Comparison of ENCODE assay signal across 9 cellular contexts in genomic region chr1:159900086-159900680, GRCh38. TPM values are rescaled to one million over a fixed set of nuclear protein-coding genes. Genes with fewer than 3 reads are reported as not detected.
A peak's percentile ranks its signal among the peaks of the same experiment; 100 is the strongest.
DNase-seq lines count a peak whose midpoint lies in the region; ATAC-seq, FAIRE-seq and TF ChIP-seq lines count a peak whose summit lies in the region.
"Had no signal": no experiment of that assay in that cellular context is flagged by ENCODE, and none has a peak within 500 bp of the region (broad histone marks: within the 10 kb centered on the region; RNA-seq: fewer than 3 reads in every experiment).

A gene with protein sequence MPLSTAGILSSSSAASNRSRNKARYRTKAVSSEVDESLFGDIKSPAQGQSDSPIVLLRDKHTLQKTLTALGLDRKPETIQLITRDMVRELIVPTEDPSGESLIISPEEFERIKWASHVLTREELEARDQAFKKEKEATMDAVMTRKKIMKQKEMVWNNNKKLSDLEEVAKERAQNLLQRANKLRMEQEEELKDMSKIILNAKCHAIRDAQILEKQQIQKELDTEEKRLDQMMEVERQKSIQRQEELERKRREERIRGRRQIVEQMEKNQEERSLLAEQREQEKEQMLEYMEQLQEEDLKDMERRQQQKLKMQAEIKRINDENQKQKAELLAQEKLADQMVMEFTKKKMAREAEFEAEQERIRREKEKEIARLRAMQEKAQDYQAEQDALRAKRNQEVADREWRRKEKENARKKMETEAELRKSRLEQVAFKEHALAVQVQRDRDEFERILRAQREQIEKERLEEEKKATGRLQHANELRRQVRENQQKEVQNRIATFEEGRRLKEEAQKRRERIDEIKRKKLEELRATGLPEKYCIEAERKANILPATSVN (minus strand): TSS chr1:159900165. CDS start chr1:159900098, 67 bp downstream.

- H3K9me3 ChIP-seq in endothelial cell of umbilical vein (replicated peaks; ENCODE audit: control insufficient read depth, insufficient read depth, low read length), result no peaks in the 10 kb centered on the region

- no peak for TF ChIP-seq POLR2A in endothelial cell of umbilical vein (IDR thresholded peaks at IDR 0.05; ENCODE audit: low read depth, low read length)

- no peak within 1 kb of the TSS for H2AFZ ChIP-seq in endothelial cell of umbilical vein (ENCODE audit: low read depth, low read length)

- H3K4me3 ChIP-seq in endothelial cell of umbilical vein (replicated peaks in 1 of 3; ENCODE audit: insufficient read depth in 1 of 3, low read depth in 1 of 3, low read length in 3 of 3), result no peak within 1 kb of the TSS
- H3K4me3 ChIP-seq: SK-N-MC had no signal

- H3K9ac ChIP-seq in endothelial cell of umbilical vein (replicated peaks; ENCODE audit: extremely low read depth, insufficient read depth, low read length), result no peak within 1 kb of the TSS

- H3K79me2 ChIP-seq in endothelial cell of umbilical vein (ENCODE audit: control insufficient read depth, insufficient read depth, low read length), result no peaks in the 10 kb centered on the region

- no peaks in the 10 kb centered on the region for H3K9me1 ChIP-seq in endothelial cell of umbilical vein (replicated peaks; ENCODE audit: control insufficient read depth, extremely low read depth, insufficient read depth, low read length)

- H3K27ac ChIP-seq in endothelial cell of umbilical vein (ENCODE audit: insufficient read depth, low read depth, low read length), result peak within 1 kb of the TSS; percentile 35
- H3K27ac ChIP-seq: SK-N-MC had no signal

- H3K36me3 ChIP-seq in endothelial cell of umbilical vein (ENCODE audit: control insufficient read depth in 2 of 2, extremely low read depth in 1 of 2, insufficient read depth in 2 of 2, low read length in 2 of 2), result no peaks in the 10 kb centered on the region

- no peaks in the 10 kb centered on the region for H4K20me1 ChIP-seq in endothelial cell of umbilical vein (replicated peaks; ENCODE audit: control insufficient read depth, extremely low read depth, insufficient read depth, low read length)

- BruUV-seq in endothelial cell of umbilical vein (replicated peaks; lab: Mats Ljungman, UMichigan), result no TSS peak

- no peak for ATAC-seq in HG02642 (IDR thresholded peaks at IDR 0.05; ENCODE audit: poor library complexity, unreplicated experiment)

- POLR2A ChIA-PET in endothelial cell of umbilical vein (lab: Charles Lee), result no interaction called here

- no peaks in the 10 kb centered on the region for H3K27me3 ChIP-seq in endothelial cell of umbilical vein (ENCODE audit: control insufficient read depth in 2 of 2, insufficient read depth in 2 of 2, low read length in 2 of 2)

- peak; percentile 75 for FAIRE-seq in endothelial cell of umbilical vein (lab: Jason Lieb, UNC)

- DNase-seq in NCI-H2107 (lab: John Stamatoyannopoulos, UW) (peak; percentile 21), NCI-H2107 treated with DMSO at 0.1 percent for 48 hours (lab: John Stamatoyannopoulos, UW; ENCODE audit: unreplicated experiment) (no peak), NCI-H526 treated with DMSO at 0.1 percent for 48 hours (lab: John Stamatoyannopoulos, UW) (peak; percentile 93), endothelial cell of umbilical vein (ENCODE audit: low read depth, low spot score) (peak; percentile 76), mucosa of gallbladder (ENCODE audit: low spot score) (peak; percentile 87), middle frontal gyrus (ENCODE audit: extremely low spot score, low spot score) (no peak)
- DNase-seq in activated CD8-positive, alpha-beta memory T cell treated with anti-CD3 and anti-CD28 coated beads, Interleukin-2, amount 50 U/mL, for 4 hours, result no peak

- dilution Hi-C loops in endothelial cell of umbilical vein (cut with MboI; ENCODE audit: extremely low pct_ligation_motif_present, low sequenced_read_pairs), result no loop called here

- TF ChIP-seq CTCF in endothelial cell of umbilical vein (IDR thresholded peaks at IDR 0.05; ENCODE audit: extremely low read depth in 1 of 2, insufficient read depth in 1 of 2, low read depth in 1 of 2, low read length in 2 of 2), result no peak

- intact Hi-C loops in endothelial cell of umbilical vein (cut with micrococcal nuclease), result no loop called here

- CTCF ChIA-PET in endothelial cell of umbilical vein (lab: Charles Lee), result interaction anchor here (1.0 to 1.7 kb wide), 7 partner anchors 9 to 108 kb away, joined by 3 to 8 read pairs (median 4); partner anchors contain the start of gene IGSF9

- no peaks in the 10 kb centered on the region for H3K4me1 ChIP-seq in endothelial cell of umbilical vein (ENCODE audit: control insufficient read depth, extremely low read depth, insufficient read depth, low read length)

- no peak within 1 kb of the TSS for H3K4me2 ChIP-seq in endothelial cell of umbilical vein (ENCODE audit: insufficient read depth, low read length)

TF ChIP-seq in endothelial cell of umbilical vein, 7 proteins besides CTCF, POLR2A, EP300 and RAD21:
- no peak for TF ChIP-seq GATA2 (IDR thresholded peaks at IDR 0.05; ENCODE audit: insufficient read depth, insufficient read length, low read depth, low read length)
- no peak for TF ChIP-seq JUN (IDR thresholded peaks at IDR 0.05; ENCODE audit: borderline replicate concordance, insufficient read depth, insufficient read length, low read depth)
- no peak for TF ChIP-seq FOS (IDR thresholded peaks at IDR 0.05; ENCODE audit: borderline replicate concordance, insufficient read depth, low read length)
- TF ChIP-seq EZH2 (IDR thresholded peaks at IDR 0.05; ENCODE audit: borderline replicate concordance, low read depth, low read length, severe bottlenecking), result no peak
- TF ChIP-seq, protein P1, sequence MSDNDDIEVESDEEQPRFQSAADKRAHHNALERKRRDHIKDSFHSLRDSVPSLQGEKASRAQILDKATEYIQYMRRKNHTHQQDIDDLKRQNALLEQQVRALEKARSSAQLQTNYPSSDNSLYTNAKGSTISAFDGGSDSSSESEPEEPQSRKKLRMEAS (IDR thresholded peaks at IDR 0.05; ENCODE audit: insufficient read depth, insufficient read length), result no peak
- TF ChIP-seq MYC (IDR thresholded peaks at IDR 0.05; ENCODE audit: low read depth, low read length), result no peak
- no peak for TF ChIP-seq POLR2AphosphoS5 (IDR thresholded peaks at IDR 0.05; ENCODE audit: insufficient read depth, low read depth, low read length)

RNA-seq across cellular contexts. Expression of the gene that starts here (rescaled TPM):
- total RNA-seq in endothelial cell of umbilical vein (2.1 and 2.5 TPM in 2 replicates), mucosa of gallbladder (0.37 TPM)
- polyA plus RNA-seq in endothelial cell of umbilical vein, result 0.13 and 0.25 TPM in 2 replicates
- 0.69 and 0.97 TPM in 2 replicates for polyA plus RNA-seq in endothelial cell of umbilical vein (2011; cell fraction: cytosol; rRNA removed)
- 2.2 and 2.7 TPM in 2 replicates for polyA plus RNA-seq in endothelial cell of umbilical vein (2011; cell fraction: nucleus; rRNA removed)
- 0.71 and 1.0 TPM in 2 replicates for polyA plus RNA-seq in endothelial cell of umbilical vein (2012)
- polyA minus RNA-seq in endothelial cell of umbilical vein, result 0.79 TPM in 1 of 2 replicates, not detected in the other
- polyA minus RNA-seq in endothelial cell of umbilical vein (2011; cell fraction: cytosol; rRNA and poly(A)+ RNA removed), result not detected
- 0.91 and 2.2 TPM in 2 replicates for polyA minus RNA-seq in endothelial cell of umbilical vein (2011; cell fraction: nucleus; rRNA and poly(A)+ RNA removed)

Comparison
In these comparisons a context has a peak if more than half of its experiments do, and no peak if none do; other contexts are left out.
1. DNase-seq: peak in NCI-H2107 (single experiment), NCI-H526 treated with DMSO at 0.1 percent for 48 hours (single experiment) and endothelial cell of umbilical vein (single experiment); none in NCI-H2107 treated with DMSO at 0.1 percent for 48 hours (single experiment), middle frontal gyrus (single experiment) and activated CD8-positive, alpha-beta memory T cell treated with anti-CD3 and anti-CD28 coated beads, Interleukin-2, amount 50 U/mL, for 4 hours (single experiment).
2. Peak in DNase-seq in mucosa of gallbladder; RNA of the gene not detected or under 1 TPM.